ENCODE assay signal across 21 cellular contexts in the genomic region with DNA sequence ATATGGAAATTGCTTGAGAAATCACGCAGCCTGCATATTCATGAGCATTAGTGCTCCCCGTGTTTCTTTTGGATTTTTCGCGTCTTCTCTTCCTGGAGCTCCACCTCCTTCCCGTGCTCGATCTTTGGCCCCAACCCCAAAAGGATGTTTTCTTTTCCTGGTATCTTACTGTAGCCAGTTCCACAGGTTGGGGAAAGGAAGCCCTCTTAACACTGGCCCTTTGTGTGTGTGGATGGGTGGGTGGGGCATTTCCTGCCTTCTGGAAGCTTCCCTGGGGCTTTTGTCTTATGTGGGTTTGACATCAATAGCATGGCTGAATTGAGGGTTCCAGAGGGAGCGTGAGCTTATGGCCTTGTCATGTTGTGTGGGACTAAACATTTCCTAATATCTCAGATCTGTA. TPM values are rescaled to one million over a fixed set of nuclear protein-coding genes. Genes with fewer than 3 reads are reported as not detected.
DNase-seq lines count a peak whose midpoint lies in the region; ATAC-seq and TF ChIP-seq lines count a peak whose summit lies in the region.
"Had no signal": no experiment of that assay in that cellular context is flagged by ENCODE, and none has a peak within 500 bp of the region (broad histone marks: within the 10 kb centered on the region; RNA-seq: fewer than 3 reads in every experiment).

No MANE protein-coding gene starts in this region.

- peak overlapping the region in 36 of 59 donors; percentile 0 to 74 (median 36) for H3K27ac ChIP-seq in dorsolateral prefrontal cortex
- H3K27ac ChIP-seq in subcutaneous abdominal adipose tissue (ENCODE audit: low read depth, low read length): peak overlapping the region; percentile 26
- H3K27ac ChIP-seq: hepatocyte, neutrophil had no signal

- intact Hi-C loops in dorsolateral prefrontal cortex (cut with DNase I): no loop called here

- peak; percentile 53 for ATAC-seq in left lobe of liver
- ATAC-seq: Panc1, T-cell had no signal

- H3K9me3 ChIP-seq in subcutaneous abdominal adipose tissue (ENCODE audit: control insufficient read depth in 5 of 5, low read length in 5 of 5): no peaks in the 10 kb centered on the region
- H3K9me3 ChIP-seq: neutrophil had no signal

- peak; percentile 52 for DNase-seq in NCI-H69 (lab: John Stamatoyannopoulos, UW)
- DNase-seq in dorsolateral prefrontal cortex: no peak
- DNase-seq in left lobe of liver (ENCODE audit: low spot score): no peak
- no peak for DNase-seq in amygdala (lab: John Stamatoyannopoulos, UW)
- no peak for DNase-seq in NCI-H1694 treated with DMSO at 0.1 percent for 48 hours (lab: John Stamatoyannopoulos, UW)
- no peak for DNase-seq in NCI-H2196 treated with DMSO at 0.1 percent for 48 hours (lab: John Stamatoyannopoulos, UW; ENCODE audit: unreplicated experiment)
- no peak for DNase-seq in activated CD4-positive, alpha-beta T cell treated with anti-CD3 and anti-CD28 coated beads, Interleukin-2, amount 10 ng/mL, durations not matched to agents 7 days and 5 days
- DNase-seq: activated CD4-positive, CD25-positive, alpha-beta regulatory T cell treated with anti-CD3 and anti-CD28 coated beads, Interleukin-2, amount 50 U/mL, for 72 hours; C1 segment of cervical spinal cord; DMS79 treated with DMSO at 0.1 percent for 48 hours; H9; KG1; NCI-H1417; substantia nigra; T-cell had no signal

- H3K4me1 Mint-ChIP-seq in activated CD4-positive, alpha-beta T cell treated with anti-CD3 and anti-CD28 coated beads, Interleukin-2, amount 10 ng/mL, durations not matched to agents 7 days and 5 days: peaks cover 11% of the 10 kb centered on the region

- no peaks in the 10 kb centered on the region for H3K36me3 ChIP-seq in subcutaneous abdominal adipose tissue (ENCODE audit: control insufficient read depth in 5 of 5, insufficient read depth in 5 of 5, low read length in 5 of 5)
- H3K36me3 ChIP-seq: neutrophil had no signal

- peaks cover 7 to 45% (median 24%) of the 10 kb centered on the region in 5 donors for H3K4me1 ChIP-seq in subcutaneous abdominal adipose tissue (ENCODE audit: control insufficient read depth in 5 of 5, insufficient read depth in 5 of 5, low read length in 5 of 5)

- no peaks in the 10 kb centered on the region for H3K9me3 Mint-ChIP-seq in activated CD4-positive, alpha-beta T cell treated with anti-CD3 and anti-CD28 coated beads, Interleukin-2, amount 10 ng/mL, durations not matched to agents 7 days and 5 days
- H3K9me3 Mint-ChIP-seq: activated naive CD4-positive, alpha-beta T cell treated with anti-CD3 and anti-CD28 coated beads, Interleukin-2, amount 50 U/mL, for 72 hours; H9; T-cell had no signal

- H3K27me3 ChIP-seq in dorsolateral prefrontal cortex (no peaks in the 10 kb centered on the region), subcutaneous abdominal adipose tissue (ENCODE audit: control insufficient read depth in 5 of 5, insufficient read depth in 4 of 5, low read length in 5 of 5) (no peaks in the 10 kb centered on the region)
- H3K27me3 ChIP-seq: hepatocyte had no signal

- H3K9ac ChIP-seq in subcutaneous abdominal adipose tissue (ENCODE audit: low read length in 5 of 5): no peak overlapping the region

- peaks cover 3% of the 10 kb centered on the region for H3K27me3 Mint-ChIP-seq in activated CD4-positive, alpha-beta T cell treated with anti-CD3 and anti-CD28 coated beads, Interleukin-2, amount 10 ng/mL, durations not matched to agents 7 days and 5 days
- H3K27me3 Mint-ChIP-seq: T-cell had no signal

- no peak for TF ChIP-seq CTCF in dorsolateral prefrontal cortex (IDR thresholded peaks at IDR 0.05 in 54 of 56, conservative IDR thresholded peaks at IDR 0.05 in 2 of 56; ENCODE audit: low read depth in 1 of 56, partially characterized antibody in 56 of 56)

- H3K36me3 Mint-ChIP-seq in activated CD4-positive, alpha-beta T cell treated with anti-CD3 and anti-CD28 coated beads, Interleukin-2, amount 10 ng/mL, durations not matched to agents 7 days and 5 days (ENCODE audit: low read depth): no peaks in the 10 kb centered on the region
- H3K36me3 Mint-ChIP-seq: activated naive CD4-positive, alpha-beta T cell treated with anti-CD3 and anti-CD28 coated beads, Interleukin-2, amount 50 U/mL, for 72 hours; T-cell had no signal

- no peak overlapping the region for H3K4me3 Mint-ChIP-seq in activated CD4-positive, alpha-beta T cell treated with anti-CD3 and anti-CD28 coated beads, Interleukin-2, amount 10 ng/mL, durations not matched to agents 7 days and 5 days
- H3K4me3 Mint-ChIP-seq: T-cell had no signal

- POLR2A ChIA-PET in activated CD4-positive, alpha-beta T cell treated with anti-CD3 and anti-CD28 coated beads, Interleukin-2, amount 10 ng/mL, durations not matched to agents 7 days and 5 days (lab: Charles Lee): no interaction called here

- CTCF ChIA-PET in activated CD4-positive, alpha-beta T cell treated with anti-CD3 and anti-CD28 coated beads, Interleukin-2, amount 10 ng/mL, durations not matched to agents 7 days and 5 days (lab: Charles Lee): no interaction called here

- no peak overlapping the region for H3K4me3 ChIP-seq in dorsolateral prefrontal cortex
- H3K4me3 ChIP-seq in subcutaneous abdominal adipose tissue (ENCODE audit: low read depth in 1 of 5, low read length in 5 of 5): peak overlapping the region in 1 of 5 donors; percentile 6
- H3K4me3 ChIP-seq: hepatocyte, skin epidermis had no signal

- H3K27ac Mint-ChIP-seq in activated CD4-positive, alpha-beta T cell treated with anti-CD3 and anti-CD28 coated beads, Interleukin-2, amount 10 ng/mL, durations not matched to agents 7 days and 5 days: no peak overlapping the region
- H3K27ac Mint-ChIP-seq: activated naive CD4-positive, alpha-beta T cell treated with anti-CD3 and anti-CD28 coated beads, Interleukin-2, amount 50 U/mL, for 72 hours; T-cell had no signal

RNA-seq across cellular contexts. Expression of a gene that starts 21.9 kb away (rescaled TPM):
- total RNA-seq in dorsolateral prefrontal cortex (1,000 to 10,000 TPM in 52 of 120 experiments, 100 to 1,000 TPM in 68; 334 to 1,348 (median 969) TPM), left lobe of liver (3.8 TPM)
- 10 to 100 TPM; 12.1 to 17.7 TPM for total RNA-seq in activated CD4-positive, alpha-beta T cell treated with anti-CD3 and anti-CD28 coated beads, Interleukin-2, amount 10 ng/mL, durations not matched to agents 7 days and 5 days

Comparison
In these comparisons a context has a peak if more than half of its experiments do, and no peak if none do; other contexts are left out.
1. RNA of a gene that starts 21.9 kb away (total RNA-seq): 334 to 1,348 TPM in dorsolateral prefrontal cortex; 12.1 to 17.7 TPM in activated CD4-positive, alpha-beta T cell treated with anti-CD3 and anti-CD28 coated beads, Interleukin-2, amount 10 ng/mL, durations not matched to agents 7 days and 5 days and 3.8 TPM in left lobe of liver (single experiment); every median in the first group is over 10 times any median in the second.